ENCODE assay signal across 22 cellular contexts in the genomic region with DNA sequence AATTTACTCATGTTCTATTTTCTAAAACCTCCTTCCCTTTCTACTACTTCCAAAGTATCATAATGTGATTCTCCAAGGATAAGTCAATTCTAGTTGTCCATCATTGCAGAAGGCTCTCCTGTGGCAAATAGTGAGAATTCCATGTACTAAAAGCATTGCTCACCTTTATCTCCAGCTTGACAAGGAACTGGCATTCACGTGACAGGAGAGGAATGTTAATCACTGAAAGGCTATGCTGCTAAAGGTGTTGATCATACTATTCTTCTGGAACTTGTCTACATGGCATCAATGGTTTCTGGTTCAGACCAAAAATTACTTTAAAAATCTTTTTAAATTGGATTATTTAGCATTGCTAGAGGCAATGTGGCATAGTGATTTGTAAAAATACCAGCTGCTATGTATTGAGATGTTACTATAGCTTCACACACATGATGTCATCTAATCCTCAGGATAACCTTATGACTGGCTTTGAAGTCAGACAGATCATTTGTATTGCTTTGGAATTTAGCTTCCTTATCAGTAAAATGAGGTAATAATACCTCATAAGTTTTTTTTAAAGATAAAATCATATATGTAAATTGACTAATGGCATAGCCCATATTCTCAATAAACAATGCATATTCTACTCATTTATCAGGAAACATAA.
"Had no signal": no experiment of that assay in that cellular context is flagged by ENCODE, and none has a peak within 500 bp of the region (broad histone marks: within the 10 kb centered on the region; RNA-seq: fewer than 3 reads in every experiment).

No MANE protein-coding gene starts in this region.

- H3K36me3 ChIP-seq: lower lobe of right lung, prostate gland, right atrium auricular region, suprapubic skin, thyroid gland had no signal

- H3K27me3 ChIP-seq: right atrium auricular region had no signal

- DNase-seq: dermis blood vessel endothelial cell; effector memory CD4-positive, alpha-beta T cell; erythroblast; head of caudate nucleus; hippocampal formation; left ventricle myocardium superior; lower lobe of right lung; naive thymus-derived CD4-positive, alpha-beta T cell; nucleus accumbens; stimulated activated CD4-positive, alpha-beta T cell treated with anti-CD3 and anti-CD28 coated beads, Interleukin-12 subunit alpha, Interleukin-12 subunit beta, amount 100 ng/mL, for 4 hours; stimulated activated CD4-positive, alpha-beta T cell treated with anti-CD3 and anti-CD28 coated beads, Interleukin-1b, Interleukin-23, amount 100 ng/mL, for 48 hours; stimulated activated CD4-positive, alpha-beta T cell treated with anti-CD3 and anti-CD28 coated beads, Interleukin-4, amount 100 ng/mL, for 1 hour; stimulated activated CD8-positive, alpha-beta memory T cell treated with anti-CD3 and anti-CD28 coated beads, Interleukin-4, amount 100 ng/mL, for 48 hours; stimulated activated naive CD4-positive, alpha-beta T cell; stimulated activated naive CD8-positive, alpha-beta T cell treated with anti-CD3 and anti-CD28 coated beads, Interleukin-15, amount 100 ng/mL, for 72 hours; thyroid gland had no signal

- H3K4me3 ChIP-seq: coronary artery, lower lobe of right lung, prostate gland, right atrium auricular region, smooth muscle cell, suprapubic skin, thyroid gland had no signal

- ATAC-seq: left ventricle myocardium superior; lower lobe of right lung; naive thymus-derived CD4-positive, alpha-beta T cell; sciatic nerve; stimulated activated naive CD8-positive, alpha-beta T cell treated with anti-CD3 and anti-CD28 coated beads, Interleukin-15, amount 100 ng/mL, for 72 hours had no signal

- H3K27ac ChIP-seq: coronary artery, lower lobe of right lung, prostate gland, right atrium auricular region, suprapubic skin, thyroid gland had no signal

- H3K9me3 ChIP-seq: lower lobe of right lung, prostate gland, right atrium auricular region, suprapubic skin, thyroid gland had no signal

- H3K4me1 ChIP-seq: lower lobe of right lung, prostate gland, suprapubic skin, thyroid gland had no signal
